33 cellular contexts compared by ENCODE assay signal in the genomic region with DNA sequence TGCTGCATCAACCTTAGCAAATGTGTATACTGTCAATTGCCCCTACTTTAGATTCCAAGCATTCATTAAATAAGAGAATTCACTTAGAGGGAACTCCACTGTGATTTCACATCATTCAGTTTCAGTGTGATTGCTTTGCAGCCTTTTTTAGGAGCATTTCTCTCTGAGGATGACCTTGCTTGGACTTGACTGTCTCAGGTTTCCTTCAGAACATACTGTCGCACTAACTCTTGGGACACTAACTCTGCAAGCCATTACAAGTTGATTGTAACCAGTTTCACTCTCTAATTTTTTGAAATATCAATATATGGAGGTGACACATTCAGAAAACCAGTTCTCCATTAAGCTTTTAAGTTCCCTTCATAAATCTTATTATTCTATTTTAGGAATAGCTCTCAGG.
"Had no signal": no experiment of that assay in that cellular context is flagged by ENCODE, and none has a peak within 500 bp of the region (broad histone marks: within the 10 kb centered on the region; RNA-seq: fewer than 3 reads in every experiment).

No MANE protein-coding gene starts in this region.

- H3K27me3 Mint-ChIP-seq: activated CD4-positive, alpha-beta memory T cell treated with anti-CD3 and anti-CD28 coated beads for 36 hours; activated CD4-positive, alpha-beta T cell treated with anti-CD3 and anti-CD28 coated beads for 36 hours; activated CD4-positive, alpha-beta T cell treated with anti-CD3 and anti-CD28 coated beads, Interleukin-2, amount 10 ng/mL, durations not matched to agents 24 days and 14 days; activated CD8-positive, alpha-beta memory T cell treated with anti-CD3 and anti-CD28 coated beads, Interleukin-2, amount 10 ng/mL, durations not matched to agents 7 days and 5 days; activated naive CD8-positive, alpha-beta T cell treated with anti-CD3 and anti-CD28 coated beads, Interleukin-2, amount 10 ng/mL, durations not matched to agents 7 days and 5 days; central memory CD8-positive, alpha-beta T cell; effector memory CD8-positive, alpha-beta T cell; T-helper 17 cell had no signal

- H3K4me3 Mint-ChIP-seq: activated CD4-positive, alpha-beta memory T cell treated with anti-CD3 and anti-CD28 coated beads for 36 hours; activated CD4-positive, alpha-beta T cell treated with anti-CD3 and anti-CD28 coated beads for 36 hours; activated CD4-positive, alpha-beta T cell treated with anti-CD3 and anti-CD28 coated beads, Interleukin-2, amount 10 ng/mL, durations not matched to agents 24 days and 14 days; activated CD8-positive, alpha-beta memory T cell treated with anti-CD3 and anti-CD28 coated beads, Interleukin-2, amount 10 ng/mL, durations not matched to agents 7 days and 5 days; activated CD8-positive, alpha-beta T cell treated with anti-CD3 and anti-CD28 coated beads, Interleukin-2, amount 10 ng/mL, durations not matched to agents 7 days and 5 days; activated naive CD4-positive, alpha-beta T cell treated with anti-CD3 and anti-CD28 coated beads, Interleukin-2, amount 10 ng/mL, durations not matched to agents 7 days and 5 days; activated naive CD8-positive, alpha-beta T cell treated with anti-CD3 and anti-CD28 coated beads, Interleukin-2, amount 10 ng/mL, durations not matched to agents 7 days and 5 days; activated T-helper 1 cell treated with anti-CD3 and anti-CD28 coated beads, Interleukin-12 subunit alpha, Interleukin-12 subunit beta, Interleukin-2, Interleukin-4 antibody, amounts not matched to agents 30 ng/mL and 10 ng/mL and 1 ng/mL, durations not matched to agents 14 hours and 24 hours and 36 hours; central memory CD8-positive, alpha-beta T cell; dendritic cell treated with granulocyte-macrophage colony-stimulating factor and Interleukin-4, amounts not matched to agents 40 ng/mL and 50 ng/mL, for 4 days; effector memory CD8-positive, alpha-beta T cell; T-helper 17 cell; T-helper 2 cell treated with Interferon-gamma antibody and Interleukin-4, amounts not matched to agents 5 μg/mL and 100 μg/mL, for 36 hours had no signal

- ATAC-seq: activated CD4-positive, alpha-beta T cell treated with anti-CD3 and anti-CD28 coated beads for 36 hours; activated CD8-positive, alpha-beta memory T cell treated with anti-CD3 and anti-CD28 coated beads, Interleukin-2, amount 10 ng/mL, durations not matched to agents 7 days and 5 days; activated CD8-positive, alpha-beta T cell treated with anti-CD3 and anti-CD28 coated beads, Interleukin-2, amount 10 ng/mL, durations not matched to agents 7 days and 5 days; activated naive CD4-positive, alpha-beta T cell treated with anti-CD3 and anti-CD28 coated beads, Interleukin-2, amount 50 U/mL, for 72 hours; effector memory CD8-positive, alpha-beta T cell; T-helper 17 cell had no signal

- H3K36me3 ChIP-seq: ascending aorta, brain microvascular endothelial cell, esophagus squamous epithelium had no signal

- FAIRE-seq: bronchial epithelial cell had no signal

- H3K27ac ChIP-seq: ascending aorta, brain microvascular endothelial cell, coronary artery, dorsolateral prefrontal cortex, esophagus squamous epithelium had no signal

- H3K4me3 ChIP-seq: ascending aorta, coronary artery, dorsolateral prefrontal cortex, esophagus squamous epithelium had no signal

- H3K27me3 ChIP-seq: ascending aorta, brain microvascular endothelial cell, dorsolateral prefrontal cortex, esophagus squamous epithelium had no signal

- DNase-seq: activated CD4-positive, alpha-beta memory T cell treated with anti-CD3 and anti-CD28 coated beads for 36 hours; activated CD4-positive, alpha-beta T cell treated with anti-CD3 and anti-CD28 coated beads for 36 hours; activated CD4-positive, alpha-beta T cell treated with anti-CD3 and anti-CD28 coated beads, Interleukin-2, amount 10 ng/mL, durations not matched to agents 24 days and 14 days; activated CD4-positive, CD25-positive, alpha-beta regulatory T cell; activated CD4-positive, CD25-positive, alpha-beta regulatory T cell treated with anti-CD3 and anti-CD28 coated beads, Interleukin-2, amount 50 U/mL, for 72 hours; activated CD8-positive, alpha-beta memory T cell treated with anti-CD3 and anti-CD28 coated beads, Interleukin-2, amount 10 ng/mL, durations not matched to agents 7 days and 5 days; activated CD8-positive, alpha-beta memory T cell treated with anti-CD3 and anti-CD28 coated beads, Interleukin-2, amount 50 U/mL, for 4 hours; activated CD8-positive, alpha-beta T cell treated with anti-CD3 and anti-CD28 coated beads, Interleukin-2, amount 10 ng/mL, durations not matched to agents 7 days and 5 days; activated effector memory CD4-positive, alpha-beta T cell treated with anti-CD3 and anti-CD28 coated beads, Interleukin-2, amount 50 U/mL, for 16 hours; activated naive CD4-positive, alpha-beta T cell treated with anti-CD3 and anti-CD28 coated beads, Interleukin-2, amount 10 ng/mL, durations not matched to agents 7 days and 5 days; activated naive CD8-positive, alpha-beta T cell treated with anti-CD3 and anti-CD28 coated beads, Interleukin-2, amount 10 ng/mL, durations not matched to agents 7 days and 5 days; activated T-cell treated with anti-CD3 and anti-CD28 coated beads, Interleukin-2, amount 50 U/mL, for 1 hour; activated T-cell treated with anti-CD3 and anti-CD28 coated beads, Interleukin-2, amount 50 U/mL, for 48 hours; brain microvascular endothelial cell; dorsolateral prefrontal cortex; effector CD4-positive, alpha-beta T cell; effector memory CD8-positive, alpha-beta T cell; erythroblast; esophagus squamous epithelium; foreskin melanocyte; head of caudate nucleus; T-helper 1 cell; T-helper 17 cell; T1000 had no signal

- H3K27ac Mint-ChIP-seq: activated CD4-positive, alpha-beta memory T cell treated with anti-CD3 and anti-CD28 coated beads for 36 hours; activated CD4-positive, alpha-beta T cell treated with anti-CD3 and anti-CD28 coated beads for 36 hours; activated CD4-positive, alpha-beta T cell treated with anti-CD3 and anti-CD28 coated beads, Interleukin-2, amount 10 ng/mL, durations not matched to agents 24 days and 14 days; activated CD8-positive, alpha-beta memory T cell treated with anti-CD3 and anti-CD28 coated beads, Interleukin-2, amount 10 ng/mL, durations not matched to agents 7 days and 5 days; activated CD8-positive, alpha-beta T cell treated with anti-CD3 and anti-CD28 coated beads, Interleukin-2, amount 10 ng/mL, durations not matched to agents 7 days and 5 days; activated naive CD4-positive, alpha-beta T cell treated with anti-CD3 and anti-CD28 coated beads, Interleukin-2, amount 10 ng/mL, durations not matched to agents 7 days and 5 days; activated naive CD4-positive, alpha-beta T cell treated with anti-CD3 and anti-CD28 coated beads, Interleukin-2, amount 50 U/mL, for 72 hours; activated naive CD8-positive, alpha-beta T cell treated with anti-CD3 and anti-CD28 coated beads, Interleukin-2, amount 10 ng/mL, durations not matched to agents 7 days and 5 days; activated T-helper 1 cell treated with anti-CD3 and anti-CD28 coated beads, Interleukin-12 subunit alpha, Interleukin-12 subunit beta, Interleukin-2, Interleukin-4 antibody, amounts not matched to agents 30 ng/mL and 10 ng/mL and 1 ng/mL, durations not matched to agents 14 hours and 24 hours and 36 hours; activated T-helper 2 cell treated with anti-CD3 and anti-CD28 coated beads, Interferon-gamma antibody, Interleukin-2, Interleukin-4, amounts not matched to agents 10 μg/mL and 5 μg/mL and 100 μg/mL, durations not matched to agents 14 hours and 24 hours and 36 hours; dendritic cell treated with granulocyte-macrophage colony-stimulating factor and Interleukin-4, amounts not matched to agents 40 ng/mL and 50 ng/mL, for 4 days; effector memory CD8-positive, alpha-beta T cell; T-helper 17 cell; T-helper 2 cell treated with Interferon-gamma antibody and Interleukin-4, amounts not matched to agents 5 μg/mL and 100 μg/mL, for 36 hours had no signal
